Comparison of ENCODE assay signal across 1 cellular context in genomic region chr1:25006770-25007169, GRCh38.
TF ChIP-seq lines count a peak whose summit lies in the region.

No MANE protein-coding gene starts in this region.

TF ChIP-seq in H1, 55 proteins besides CTCF, POLR2A, EP300 and RAD21 (continued from another document):
- TF ChIP-seq CHD7 (IDR thresholded peaks at IDR 0.05; ENCODE audit: insufficient replicate concordance, low read length), result no peak
TF ChIP-seq in H1: peak in this region for 0.
